33 cellular contexts compared by ENCODE assay signal in genomic region chr11:117122546-117122945, GRCh38.
"Had no signal": no experiment of that assay in that cellular context is flagged by ENCODE, and none has a peak within 500 bp of the region (broad histone marks: within the 10 kb centered on the region; RNA-seq: fewer than 3 reads in every experiment).

No MANE protein-coding gene starts in this region.

- H3K36me3 Mint-ChIP-seq: activated CD8-positive, alpha-beta memory T cell treated with anti-CD3 and anti-CD28 coated beads, Interleukin-2, amount 10 ng/mL, durations not matched to agents 7 days and 5 days; activated naive CD4-positive, alpha-beta T cell treated with anti-CD3 and anti-CD28 coated beads, Interleukin-2, amount 10 ng/mL, durations not matched to agents 7 days and 5 days; activated naive CD4-positive, alpha-beta T cell treated with anti-CD3 and anti-CD28 coated beads, Interleukin-2, amount 50 U/mL, for 24 hours; activated naive CD8-positive, alpha-beta T cell; activated naive CD8-positive, alpha-beta T cell treated with anti-CD3 and anti-CD28 coated beads, Interleukin-2, amount 10 ng/mL, durations not matched to agents 7 days and 5 days; brain had no signal

- H3K4me3 ChIP-seq: ascending aorta, cardiac muscle cell had no signal

- H3K4me1 ChIP-seq: ascending aorta had no signal

- H3K27me3 ChIP-seq: ascending aorta had no signal

- H3K9me3 ChIP-seq: ascending aorta had no signal

- H3K4me3 Mint-ChIP-seq: activated B cell treated with CpG ODN at 0.5 μM for 24 hours; activated CD4-positive, alpha-beta memory T cell treated with anti-CD3 and anti-CD28 coated beads, Interleukin-2, amount 10 ng/mL, durations not matched to agents 7 days and 5 days; activated CD4-positive, alpha-beta T cell treated with anti-CD3 and anti-CD28 coated beads, Interleukin-2, amount 10 ng/mL, durations not matched to agents 7 days and 5 days; activated CD8-positive, alpha-beta memory T cell treated with anti-CD3 and anti-CD28 coated beads, Interleukin-2, amount 10 ng/mL, durations not matched to agents 7 days and 5 days; activated CD8-positive, alpha-beta T cell treated with anti-CD3 and anti-CD28 coated beads, Interleukin-2, amount 10 ng/mL, durations not matched to agents 7 days and 5 days; activated naive CD4-positive, alpha-beta T cell treated with anti-CD3 and anti-CD28 coated beads, Interleukin-2, amount 10 ng/mL, durations not matched to agents 7 days and 5 days; activated naive CD4-positive, alpha-beta T cell treated with anti-CD3 and anti-CD28 coated beads, Interleukin-2, amount 50 U/mL, for 24 hours; activated naive CD8-positive, alpha-beta T cell; activated naive CD8-positive, alpha-beta T cell treated with anti-CD3 and anti-CD28 coated beads, Interleukin-2, amount 10 ng/mL, durations not matched to agents 7 days and 5 days; activated naive CD8-positive, alpha-beta T cell treated with anti-CD3 and anti-CD28 coated beads, Interleukin-2, amount 50 U/mL, for 24 hours; activated T-cell treated with anti-CD3 and anti-CD28 coated beads, Interleukin-2, amount 50 U/mL, for 24 hours; brain; central memory CD8-positive, alpha-beta T cell; T-helper 1 cell treated with Interleukin-12 subunit alpha and Interleukin-12 subunit beta and Interleukin-4 antibody, amounts not matched to agents 30 μg/mL and 1 μg/mL, for 36 hours; T-helper 2 cell treated with Interferon-gamma antibody and Interleukin-4, amounts not matched to agents 5 μg/mL and 100 μg/mL, for 36 hours had no signal

- H3K9me3 Mint-ChIP-seq: activated B cell treated with CpG ODN at 0.5 μM for 24 hours; activated CD4-positive, alpha-beta memory T cell treated with anti-CD3 and anti-CD28 coated beads, Interleukin-2, amount 10 ng/mL, durations not matched to agents 7 days and 5 days; activated CD4-positive, alpha-beta T cell treated with anti-CD3 and anti-CD28 coated beads, Interleukin-2, amount 10 ng/mL, durations not matched to agents 7 days and 5 days; activated naive CD4-positive, alpha-beta T cell treated with anti-CD3 and anti-CD28 coated beads, Interleukin-2, amount 10 ng/mL, durations not matched to agents 7 days and 5 days; activated naive CD4-positive, alpha-beta T cell treated with anti-CD3 and anti-CD28 coated beads, Interleukin-2, amount 50 U/mL, for 24 hours; activated naive CD8-positive, alpha-beta T cell treated with anti-CD3 and anti-CD28 coated beads, Interleukin-2, amount 10 ng/mL, durations not matched to agents 7 days and 5 days; activated naive CD8-positive, alpha-beta T cell treated with anti-CD3 and anti-CD28 coated beads, Interleukin-2, amount 50 U/mL, for 24 hours; activated T-cell treated with anti-CD3 and anti-CD28 coated beads, Interleukin-2, amount 50 U/mL, for 24 hours; activated T-helper 2 cell treated with anti-CD3 and anti-CD28 coated beads, Interferon-gamma antibody, Interleukin-2, Interleukin-4, amounts not matched to agents 10 μg/mL and 5 μg/mL and 100 μg/mL, durations not matched to agents 14 hours and 24 hours and 36 hours; brain; central memory CD8-positive, alpha-beta T cell; T-helper 1 cell treated with Interleukin-12 subunit alpha and Interleukin-12 subunit beta and Interleukin-4 antibody, amounts not matched to agents 30 μg/mL and 1 μg/mL, for 36 hours; T-helper 2 cell treated with Interferon-gamma antibody and Interleukin-4, amounts not matched to agents 5 μg/mL and 100 μg/mL, for 36 hours had no signal

- H3K27me3 Mint-ChIP-seq: activated B cell treated with CpG ODN at 0.5 μM for 24 hours; activated T-cell treated with anti-CD3 and anti-CD28 coated beads, Interleukin-2, amount 50 U/mL, for 24 hours; central memory CD8-positive, alpha-beta T cell had no signal

- ATAC-seq: activated CD8-positive, alpha-beta memory T cell treated with anti-CD3 and anti-CD28 coated beads, Interleukin-2, amount 10 ng/mL, durations not matched to agents 7 days and 5 days; activated CD8-positive, alpha-beta T cell treated with anti-CD3 and anti-CD28 coated beads, Interleukin-2, amount 10 ng/mL, durations not matched to agents 7 days and 5 days; activated naive CD8-positive, alpha-beta T cell treated with anti-CD3 and anti-CD28 coated beads, Interleukin-2, amount 50 U/mL, for 24 hours had no signal

- DNase-seq: activated B cell treated with CpG ODN at 0.5 μM for 24 hours; activated CD4-positive, alpha-beta memory T cell treated with anti-CD3 and anti-CD28 coated beads, Interleukin-2, amount 10 ng/mL, durations not matched to agents 7 days and 5 days; activated CD4-positive, alpha-beta T cell treated with anti-CD3 and anti-CD28 coated beads for 48 hours; activated CD4-positive, alpha-beta T cell treated with anti-CD3 and anti-CD28 coated beads, Interleukin-2, amount 10 ng/mL, durations not matched to agents 7 days and 5 days; activated CD4-positive, alpha-beta T cell treated with anti-CD3 and anti-CD28 coated beads, Interleukin-2, amount 50 U/mL, for 48 hours; activated CD4-positive, CD25-positive, alpha-beta regulatory T cell treated with anti-CD3 and anti-CD28 coated beads, Interleukin-2, amount 50 U/mL, for 72 hours; activated CD8-positive, alpha-beta memory T cell treated with anti-CD3 and anti-CD28 coated beads for 24 hours; activated CD8-positive, alpha-beta memory T cell treated with anti-CD3 and anti-CD28 coated beads, Interleukin-2, amount 10 ng/mL, durations not matched to agents 7 days and 5 days; activated CD8-positive, alpha-beta memory T cell treated with anti-CD3 and anti-CD28 coated beads, Interleukin-2, amount 50 U/mL, for 48 hours; activated CD8-positive, alpha-beta T cell treated with anti-CD3 and anti-CD28 coated beads, Interleukin-2, amount 10 ng/mL, durations not matched to agents 7 days and 5 days; activated effector memory CD4-positive, alpha-beta T cell treated with Interleukin-2 at 50 U/mL for 16 hours; activated gamma-delta T cell; activated naive CD4-positive, alpha-beta T cell treated with anti-CD3 and anti-CD28 coated beads, Interleukin-2, amount 10 ng/mL, durations not matched to agents 7 days and 5 days; activated naive CD4-positive, alpha-beta T cell treated with Interleukin-2 at 50 U/mL for 16 hours; activated naive CD8-positive, alpha-beta T cell treated with anti-CD3 and anti-CD28 coated beads, Interleukin-2, amount 10 ng/mL, durations not matched to agents 7 days and 5 days; activated naive CD8-positive, alpha-beta T cell treated with anti-CD3 and anti-CD28 coated beads, Interleukin-2, amount 50 U/mL, for 24 hours; activated T-cell treated with anti-CD3 and anti-CD28 coated beads, Interleukin-2, amount 50 U/mL, for 24 hours; activated T-cell treated with anti-CD3 and anti-CD28 coated beads, Interleukin-2, amount 50 U/mL, for 48 hours; amygdala; anterior cingulate cortex; caudate nucleus; T-helper 1 cell; T-helper 2 cell; T-helper 9 cell had no signal

- H3K36me3 ChIP-seq: ascending aorta, cardiac muscle cell had no signal

- H3K27ac Mint-ChIP-seq: activated B cell treated with CpG ODN at 0.5 μM for 24 hours; activated CD4-positive, alpha-beta memory T cell treated with anti-CD3 and anti-CD28 coated beads, Interleukin-2, amount 10 ng/mL, durations not matched to agents 7 days and 5 days; activated CD4-positive, alpha-beta T cell treated with anti-CD3 and anti-CD28 coated beads, Interleukin-2, amount 10 ng/mL, durations not matched to agents 7 days and 5 days; activated CD8-positive, alpha-beta memory T cell treated with anti-CD3 and anti-CD28 coated beads, Interleukin-2, amount 10 ng/mL, durations not matched to agents 7 days and 5 days; activated CD8-positive, alpha-beta T cell treated with anti-CD3 and anti-CD28 coated beads, Interleukin-2, amount 10 ng/mL, durations not matched to agents 7 days and 5 days; activated naive CD4-positive, alpha-beta T cell treated with anti-CD3 and anti-CD28 coated beads, Interleukin-2, amount 10 ng/mL, durations not matched to agents 7 days and 5 days; activated naive CD4-positive, alpha-beta T cell treated with anti-CD3 and anti-CD28 coated beads, Interleukin-2, amount 50 U/mL, for 24 hours; activated naive CD8-positive, alpha-beta T cell; activated naive CD8-positive, alpha-beta T cell treated with anti-CD3 and anti-CD28 coated beads, Interleukin-2, amount 10 ng/mL, durations not matched to agents 7 days and 5 days; activated naive CD8-positive, alpha-beta T cell treated with anti-CD3 and anti-CD28 coated beads, Interleukin-2, amount 50 U/mL, for 24 hours; activated T-cell treated with anti-CD3 and anti-CD28 coated beads, Interleukin-2, amount 50 U/mL, for 24 hours; activated T-helper 2 cell treated with anti-CD3 and anti-CD28 coated beads, Interferon-gamma antibody, Interleukin-2, Interleukin-4, amounts not matched to agents 10 μg/mL and 5 μg/mL and 100 μg/mL, durations not matched to agents 14 hours and 24 hours and 36 hours; T-helper 1 cell treated with Interleukin-12 subunit alpha and Interleukin-12 subunit beta and Interleukin-4 antibody, amounts not matched to agents 30 μg/mL and 1 μg/mL, for 36 hours; T-helper 2 cell treated with Interferon-gamma antibody and Interleukin-4, amounts not matched to agents 5 μg/mL and 100 μg/mL, for 36 hours had no signal

- H3K4me1 Mint-ChIP-seq: activated CD4-positive, alpha-beta memory T cell treated with anti-CD3 and anti-CD28 coated beads, Interleukin-2, amount 10 ng/mL, durations not matched to agents 7 days and 5 days; activated CD4-positive, alpha-beta T cell treated with anti-CD3 and anti-CD28 coated beads, Interleukin-2, amount 10 ng/mL, durations not matched to agents 7 days and 5 days; activated naive CD4-positive, alpha-beta T cell treated with anti-CD3 and anti-CD28 coated beads, Interleukin-2, amount 10 ng/mL, durations not matched to agents 7 days and 5 days; activated naive CD4-positive, alpha-beta T cell treated with anti-CD3 and anti-CD28 coated beads, Interleukin-2, amount 50 U/mL, for 24 hours; activated naive CD8-positive, alpha-beta T cell treated with anti-CD3 and anti-CD28 coated beads, Interleukin-2, amount 50 U/mL, for 24 hours; central memory CD8-positive, alpha-beta T cell had no signal
